ENCODE assay signal across 20 cellular contexts in genomic region chrX:19616959-19617358, GRCh38.
DNase-seq lines count a peak whose midpoint lies in the region; FAIRE-seq and TF ChIP-seq lines count a peak whose summit lies in the region.
"Had no signal": no experiment of that assay in that cellular context is flagged by ENCODE, and none has a peak within 500 bp of the region (broad histone marks: within the 10 kb centered on the region; RNA-seq: fewer than 3 reads in every experiment).

No MANE protein-coding gene starts in this region.

- FAIRE-seq in urothelium cell line (lab: Jason Lieb, UNC) = no peak
- FAIRE-seq: D721Med had no signal

- no peak overlapping the region for H3K4me3 ChIP-seq in cardiac fibroblast (replicated peaks in 1 of 2; ENCODE audit: low read depth in 2 of 2, low read length in 2 of 2)
- H3K4me3 ChIP-seq: colonic mucosa, SJCRH30, upper lobe of right lung had no signal

- TF ChIP-seq CTCF in cardiac fibroblast (IDR thresholded peaks at IDR 0.05; ENCODE audit: low read depth, low read length) = no peak

- DNase-seq in AG08395 (ENCODE audit: low spot score) (peak; percentile 22), ELF-1 (ENCODE audit: low read depth, low spot score) (peak; percentile 32), cardiac fibroblast (ENCODE audit: low read depth in 2 of 2) (peak; percentile 34 to 53), left kidney (ENCODE audit: low read depth, low spot score) (peak; percentile 4), dedifferentiated amniotic fluid mesenchymal stem cell (ENCODE audit: extremely low spot score) (no peak), urothelium cell line (ENCODE audit: low spot score) (no peak), DMS153 (lab: John Stamatoyannopoulos, UW) (no peak), cerebellar cortex (ENCODE audit: low spot score) (no peak)
- DNase-seq: activated effector memory CD4-positive, alpha-beta T cell treated with Interleukin-2 at 50 U/mL for 16 hours; anterior cingulate cortex; colonic mucosa; Kasumi-1; left ventricle myocardium superior; NCI-H1105 treated with DMSO at 0.1 percent for 48 hours; NCI-H2107; NCI-H69; occipital lobe; SJCRH30; upper lobe of right lung had no signal

Comparison
In these comparisons a context has a peak if more than half of its experiments do, and no peak if none do; other contexts are left out.
1. DNase-seq: peak in AG08395 (single experiment), ELF-1 (single experiment), cardiac fibroblast (2 of 2) and left kidney (single experiment); none in dedifferentiated amniotic fluid mesenchymal stem cell (single experiment), urothelium cell line (single experiment), DMS153 (single experiment) and cerebellar cortex (single experiment).